In genomic region chr19:12833418-12833746, GRCh38 we compare ENCODE assay signal across 11 cellular contexts. TPM values are rescaled to one million over a fixed set of nuclear protein-coding genes. Genes with fewer than 3 reads are reported as not detected.
DNase-seq lines count a peak whose midpoint lies in the region; ATAC-seq and TF ChIP-seq lines count a peak whose summit lies in the region.
"Had no signal": no experiment of that assay in that cellular context is flagged by ENCODE, and none has a peak within 500 bp of the region (broad histone marks: within the 10 kb centered on the region; RNA-seq: fewer than 3 reads in every experiment).

No MANE protein-coding gene starts in this region.

- no peak overlapping the region for H3K27ac Mint-ChIP-seq in stimulated activated naive CD8-positive, alpha-beta T cell treated with anti-CD3 and anti-CD28 coated beads, Interleukin-15, Interleukin-2, amounts not matched to agents 100 ng/mL and 50 ng/mL, for 24 hours
- H3K27ac Mint-ChIP-seq in immature natural killer cell: peak overlapping the region in 2 of 6 donors; percentile 19 to 24
- H3K27ac Mint-ChIP-seq: activated naive CD4-positive, alpha-beta T cell treated with anti-CD3 and anti-CD28 coated beads, Interleukin-2, amount 50 U/mL, for 72 hours had no signal

- TF ChIP-seq POLR2A in Raji (IDR thresholded peaks at IDR 0.05; ENCODE audit: insufficient read depth, low read depth, low read length) (0 out of 2 replicates have a peak, but pooled peaks have one; percentile 23), GM18505 (IDR thresholded peaks at IDR 0.05; ENCODE audit: borderline replicate concordance, extremely low read depth, insufficient read depth, insufficient read length) (no peak)

- no peaks in the 10 kb centered on the region for H3K36me3 Mint-ChIP-seq in stimulated activated naive CD8-positive, alpha-beta T cell treated with anti-CD3 and anti-CD28 coated beads, Interleukin-15, Interleukin-2, amounts not matched to agents 100 ng/mL and 50 ng/mL, for 24 hours (ENCODE audit: low read depth)
- H3K36me3 Mint-ChIP-seq in immature natural killer cell: no peaks in the 10 kb centered on the region

- no peaks in the 10 kb centered on the region for H3K9me3 Mint-ChIP-seq in stimulated activated naive CD8-positive, alpha-beta T cell treated with anti-CD3 and anti-CD28 coated beads, Interleukin-15, Interleukin-2, amounts not matched to agents 100 ng/mL and 50 ng/mL, for 24 hours
- peaks cover 0 to 4% (median 0%) of the 10 kb centered on the region in 6 donors for H3K9me3 Mint-ChIP-seq in immature natural killer cell
- H3K9me3 Mint-ChIP-seq: activated naive CD4-positive, alpha-beta T cell treated with anti-CD3 and anti-CD28 coated beads, Interleukin-2, amount 50 U/mL, for 72 hours had no signal

- H3K4me3 Mint-ChIP-seq in stimulated activated naive CD8-positive, alpha-beta T cell treated with anti-CD3 and anti-CD28 coated beads, Interleukin-15, Interleukin-2, amounts not matched to agents 100 ng/mL and 50 ng/mL, for 24 hours: peak overlapping the region; percentile 30
- peak overlapping the region; percentile 58 to 75 (median 65) for H3K4me3 Mint-ChIP-seq in immature natural killer cell

- peaks cover 40% of the 10 kb centered on the region for H3K4me1 Mint-ChIP-seq in stimulated activated naive CD8-positive, alpha-beta T cell treated with anti-CD3 and anti-CD28 coated beads, Interleukin-15, Interleukin-2, amounts not matched to agents 100 ng/mL and 50 ng/mL, for 24 hours (ENCODE audit: low read depth)
- H3K4me1 Mint-ChIP-seq in immature natural killer cell: peaks cover 27 to 33% of the 10 kb centered on the region in 2 donors

- ATAC-seq in stimulated activated naive CD8-positive, alpha-beta T cell treated with anti-CD3 and anti-CD28 coated beads, Interleukin-15, Interleukin-2, amounts not matched to agents 100 U/mL and 50 U/mL, for 24 hours: no peak
- ATAC-seq in HG03571 (IDR thresholded peaks at IDR 0.05; ENCODE audit: unreplicated experiment) (no peak), GM18505 (IDR thresholded peaks at IDR 0.05; ENCODE audit: unreplicated experiment) (no peak), GM18868 (IDR thresholded peaks at IDR 0.05; ENCODE audit: unreplicated experiment) (no peak)
- ATAC-seq: esophagus mucosa had no signal

- peaks cover 83% of the 10 kb centered on the region for H3K27me3 Mint-ChIP-seq in stimulated activated naive CD8-positive, alpha-beta T cell treated with anti-CD3 and anti-CD28 coated beads, Interleukin-15, Interleukin-2, amounts not matched to agents 100 ng/mL and 50 ng/mL, for 24 hours
- H3K27me3 Mint-ChIP-seq in immature natural killer cell (ENCODE audit: low read depth in 3 of 3): peaks cover 42 to 66% (median 48%) of the 10 kb centered on the region in 3 donors

- DNase-seq in stimulated activated naive CD8-positive, alpha-beta T cell treated with anti-CD3 and anti-CD28 coated beads, Interleukin-15, Interleukin-2, amounts not matched to agents 100 U/mL and 50 U/mL, for 24 hours: no peak
- no peak for DNase-seq in immature natural killer cell
- no peak for DNase-seq in central memory CD4-positive, alpha-beta T cell
- DNase-seq: uterus had no signal

RNA-seq across cellular contexts. Expression of gene RTBDN, which starts 1.0 kb away (rescaled TPM):
- not detected for polyA plus RNA-seq in immature natural killer cell

RNA-seq across cellular contexts. Expression of gene MAST1, which starts 4.9 kb away (rescaled TPM):
- polyA plus RNA-seq in immature natural killer cell: under 1 TPM in 2 of 3 donors, not detected in 1; 0.28 TPM

RNA-seq across cellular contexts. Expression of gene RNASEH2A, which starts 27.0 kb away (rescaled TPM):
- polyA plus RNA-seq in immature natural killer cell: 10 to 100 TPM; 27.7 to 45.4 (median 37.5) TPM

RNA-seq across cellular contexts. Expression of gene THSD8, which starts 31.5 kb away (rescaled TPM):
- 10 to 100 TPM in 1 of 3 donors, 1 to 10 TPM in 2; 3.0 to 11.0 (median 4.5) TPM for polyA plus RNA-seq in immature natural killer cell

RNA-seq across cellular contexts. Expression of gene PRDX2, which starts 31.8 kb away (rescaled TPM):
- 100 to 1,000 TPM; 157 to 165 (median 159) TPM for polyA plus RNA-seq in immature natural killer cell
